In genomic region chr3:122682016-122682374, GRCh38 we compare ENCODE assay signal across 9 cellular contexts. TPM values are rescaled to one million over a fixed set of nuclear protein-coding genes. Genes with fewer than 3 reads are reported as not detected.
A peak's percentile ranks its signal among the peaks of the same experiment; 100 is the strongest.
DNase-seq lines count a peak whose midpoint lies in the region; ATAC-seq and TF ChIP-seq lines count a peak whose summit lies in the region.
"Had no signal": no experiment of that assay in that cellular context is flagged by ENCODE, and none has a peak within 500 bp of the region (broad histone marks: within the 10 kb centered on the region; RNA-seq: fewer than 3 reads in every experiment).

No MANE protein-coding gene starts in this region.

- no peak overlapping the region for H3K4me2 ChIP-seq in GM23248 (ENCODE audit: unreplicated experiment)

- peak overlapping the region; percentile 99 for H3K4me3 Mint-ChIP-seq in activated CD4-positive, alpha-beta memory T cell treated with anti-CD3 and anti-CD28 coated beads for 36 hours

- H3K4me1 Mint-ChIP-seq in activated CD4-positive, alpha-beta memory T cell treated with anti-CD3 and anti-CD28 coated beads for 36 hours (ENCODE audit: low read depth), result peaks cover 56% of the 10 kb centered on the region

- peak overlapping the region; percentile 86; the same call in 1 of the 2 replicates for H3K9ac ChIP-seq in GM23248

- no peak overlapping the region for H3K27ac ChIP-seq in GM23248
- peak overlapping the region in 3 of 4 donors; percentile 93 to 95 (median 95) for H3K27ac ChIP-seq in gastroesophageal sphincter
- peak overlapping the region; percentile 94 to 99 (median 96) for H3K27ac ChIP-seq in spleen

- H3K27me3 Mint-ChIP-seq in activated CD4-positive, alpha-beta memory T cell treated with anti-CD3 and anti-CD28 coated beads for 36 hours, result no peaks in the 10 kb centered on the region

- H3K27me3 ChIP-seq in GM23248 (replicated peaks; ENCODE audit: insufficient read depth), result no peaks in the 10 kb centered on the region
- no peaks in the 10 kb centered on the region for H3K27me3 ChIP-seq in gastroesophageal sphincter
- no peaks in the 10 kb centered on the region for H3K27me3 ChIP-seq in spleen (replicated peaks in 1 of 7)

- no peaks in the 10 kb centered on the region for H4K20me1 ChIP-seq in GM23248 (ENCODE audit: insufficient read depth)

- peaks cover 11% of the 10 kb centered on the region; the same call in 1 of the 2 replicates for H3K4me1 ChIP-seq in GM23248 (ENCODE audit: insufficient read depth)
- H3K4me1 ChIP-seq in gastroesophageal sphincter, result peaks cover 0 to 45% (median 12%) of the 10 kb centered on the region in 3 donors
- peaks cover 45 to 70% (median 63%) of the 10 kb centered on the region in 6 donors for H3K4me1 ChIP-seq in spleen

- no peak for TF ChIP-seq POLR2A in gastroesophageal sphincter (IDR thresholded peaks at IDR 0.05)
- no peak for TF ChIP-seq POLR2A in spleen (IDR thresholded peaks at IDR 0.05)

- peak overlapping the region; percentile 78; the same call in 1 of the 2 replicates for H3K4me3 ChIP-seq in GM23248
- H3K4me3 ChIP-seq in gastroesophageal sphincter, result peak overlapping the region in 1 of 2 donors; percentile 97
- peak overlapping the region; percentile 68 to 94 (median 81) for H3K4me3 ChIP-seq in spleen

- no peaks in the 10 kb centered on the region for H3K9me2 ChIP-seq in GM23248 (ENCODE audit: insufficient read depth)

- no peak for DNase-seq in GM23248
- no peak for DNase-seq in activated CD4-positive, alpha-beta memory T cell treated with anti-CD3 and anti-CD28 coated beads for 36 hours
- no peak for DNase-seq in spleen
- DNase-seq in epidermal melanocyte (ENCODE audit: insufficient read length, low spot score), result no peak
- no peak for DNase-seq in ureter (ENCODE audit: low spot score)
- no peak for DNase-seq in NCI-H2029 treated with DMSO at 0.1 percent for 48 hours (lab: John Stamatoyannopoulos, UW)
- DNase-seq: posterior cingulate gyrus had no signal

- peaks cover 12% of the 10 kb centered on the region for H3F3A ChIP-seq in GM23248 (ENCODE audit: insufficient read depth)

- TF ChIP-seq CTCF in gastroesophageal sphincter (IDR thresholded peaks at IDR 0.05) (no peak), spleen (IDR thresholded peaks at IDR 0.05 in 8 of 11, conservative IDR thresholded peaks at IDR 0.05 in 3 of 11) (no peak)

- in situ Hi-C loops in GM23248 (cut with MboI), result loop anchor here (25.0 kb wide), 1 partner anchor 220 kb away; no protein-coding TSS in a partner anchor

- peak overlapping the region; percentile 96 for H3K27ac Mint-ChIP-seq in activated CD4-positive, alpha-beta memory T cell treated with anti-CD3 and anti-CD28 coated beads for 36 hours

- H3K9me3 Mint-ChIP-seq in activated CD4-positive, alpha-beta memory T cell treated with anti-CD3 and anti-CD28 coated beads for 36 hours, result no peaks in the 10 kb centered on the region

- H3K9me3 ChIP-seq in GM23248 (ENCODE audit: low read depth) (no peaks in the 10 kb centered on the region), gastroesophageal sphincter (no peaks in the 10 kb centered on the region), spleen (no peaks in the 10 kb centered on the region)

- no peak for ATAC-seq in gastroesophageal sphincter
- no peak for ATAC-seq in GM19397 (IDR thresholded peaks at IDR 0.05; ENCODE audit: unreplicated experiment)

- H3K79me2 ChIP-seq in GM23248 (ENCODE audit: insufficient read depth), result peaks cover 20% of the 10 kb centered on the region

- H3K36me3 ChIP-seq in GM23248 (ENCODE audit: low read depth) (no peaks in the 10 kb centered on the region), gastroesophageal sphincter (no peaks in the 10 kb centered on the region), spleen (no peaks in the 10 kb centered on the region)

- CTCF ChIA-PET in activated CD4-positive, alpha-beta memory T cell treated with anti-CD3 and anti-CD28 coated beads for 36 hours (lab: Charles Lee), result interaction anchor here (0.6 to 6.7 kb wide), 5 partner anchors 106 to 289 kb away, joined by 3 to 230 read pairs (median 4); partner anchors contain the start of genes DTX3L and PARP9

- peaks cover 17% of the 10 kb centered on the region for H3K36me3 Mint-ChIP-seq in activated CD4-positive, alpha-beta memory T cell treated with anti-CD3 and anti-CD28 coated beads for 36 hours

- H2AFZ ChIP-seq in GM23248, result peak overlapping the region; percentile 99

- no peak for TF ChIP-seq EP300 in gastroesophageal sphincter (IDR thresholded peaks at IDR 0.05)

- intact Hi-C loops in activated CD4-positive, alpha-beta memory T cell treated with anti-CD3 and anti-CD28 coated beads for 36 hours (cut with micrococcal nuclease), result loop anchor here (5.0 to 10.0 kb wide), 4 partner anchors 225 to 1137 kb away; partner anchors contain the start of genes GOLGB1 and POLQ
- intact Hi-C loops in spleen (cut with DNase I; ENCODE audit: low total_unique reads), result no loop called here

- 73 to 84% methylated on average over 2 of the region's 2 CpGs for WGBS in GM23248 (ENCODE audit: low coverage in 1 of 2, low lambda C conversion rate in 2 of 2, missing lambda C conversion rate in 2 of 2), 2 experiments
- 76 to 88% methylated on average over 2 of the region's 2 CpGs for WGBS in gastroesophageal sphincter (ENCODE audit: low coverage in 1 of 2), 2 donors
- WGBS in spleen, 5 donors, result 31 to 40% (median 34%) methylated on average over 2 of the region's 2 CpGs

- POLR2A ChIA-PET in activated CD4-positive, alpha-beta memory T cell treated with anti-CD3 and anti-CD28 coated beads for 36 hours (lab: Charles Lee), result interaction anchor here (1.5 kb wide), 1 partner anchor 118 kb away, joined by 5 read pairs; the partner anchor contains the start of genes DTX3L and PARP9

RNA-seq across cellular contexts. Expression of gene PARP14, which starts 1.4 kb away (rescaled TPM):
- total RNA-seq in GM23248 (2014; rRNA removed; shearing (Covaris generic)), result 11.6 and 11.7 TPM in 2 replicates
- 4.5 and 5.6 TPM in 2 replicates for polyA plus RNA-seq in GM23248 (2016; fragmentation: Nextera tagmentation; extraction: Ambion mirVana)
- 10 to 100 TPM; 50.8 to 51.6 TPM for total RNA-seq in activated CD4-positive, alpha-beta memory T cell treated with anti-CD3 and anti-CD28 coated beads for 36 hours
- 10 to 100 TPM; 25.0 to 59.0 (median 35.0) TPM for total RNA-seq in gastroesophageal sphincter
- 100 to 1,000 TPM; 123 to 187 (median 176) TPM for total RNA-seq in spleen
- polyA plus RNA-seq in spleen, result 10 to 100 TPM; 17.4 to 43.5 (median 36.7) TPM
- 51.3 TPM for total RNA-seq in ureter
